23 cellular contexts compared by ENCODE assay signal in genomic region chr2:85907671-85908157, GRCh38. TPM values are rescaled to one million over a fixed set of nuclear protein-coding genes. Genes with fewer than 3 reads are reported as not detected.
A peak's percentile ranks its signal among the peaks of the same experiment; 100 is the strongest.
DNase-seq lines count a peak whose midpoint lies in the region; ATAC-seq, FAIRE-seq and TF ChIP-seq lines count a peak whose summit lies in the region.
"Had no signal": no experiment of that assay in that cellular context is flagged by ENCODE, and none has a peak within 500 bp of the region (broad histone marks: within the 10 kb centered on the region; RNA-seq: fewer than 3 reads in every experiment).

No MANE protein-coding gene starts in this region.

- TF ChIP-seq POLR2A in thyroid gland (IDR thresholded peaks at IDR 0.05) = no peak

- H2AFZ ChIP-seq in astrocyte (ENCODE audit: low read depth, low read length) = no peak overlapping the region
- H2AFZ ChIP-seq in MM.1S (ENCODE audit: low read length) = no peak overlapping the region

- no peaks in the 10 kb centered on the region for H3F3A ChIP-seq in MM.1S (ENCODE audit: insufficient read depth, low read length)

- POLR2A ChIA-PET in activated CD8-positive, alpha-beta T cell treated with anti-CD3 and anti-CD28 coated beads for 36 hours (lab: Charles Lee) = no interaction called here
- POLR2A ChIA-PET in activated CD8-positive, alpha-beta T cell treated with anti-CD3 and anti-CD28 coated beads, Interleukin-2, amount 10 ng/mL, durations not matched to agents 7 days and 5 days (lab: Charles Lee) = no interaction called here

- H3K9me3 ChIP-seq in astrocyte (ENCODE audit: insufficient read depth, low read depth, low read length) (no peaks in the 10 kb centered on the region), thyroid gland (no peaks in the 10 kb centered on the region), MM.1S (replicated peaks; ENCODE audit: insufficient read depth, low read length) (no peaks in the 10 kb centered on the region)
- H3K9me3 ChIP-seq: BLaER1 treated with 17β-estradiol and CSF1 and Interleukin-3, amounts not matched to agents 10 nM and 100 nM; body of pancreas; thoracic aorta had no signal

- no peaks in the 10 kb centered on the region for H3K36me3 Mint-ChIP-seq in activated CD8-positive, alpha-beta T cell treated with anti-CD3 and anti-CD28 coated beads for 36 hours (ENCODE audit: low read depth)
- no peaks in the 10 kb centered on the region for H3K36me3 Mint-ChIP-seq in activated CD8-positive, alpha-beta T cell treated with anti-CD3 and anti-CD28 coated beads, Interleukin-2, amount 10 ng/mL, durations not matched to agents 7 days and 5 days (ENCODE audit: low read depth)
- H3K36me3 Mint-ChIP-seq in astrocyte (ENCODE audit: low read depth, unreplicated experiment) = no peaks in the 10 kb centered on the region
- H3K36me3 Mint-ChIP-seq: activated naive CD4-positive, alpha-beta T cell treated with anti-CD3 and anti-CD28 coated beads, Interleukin-2, amount 10 ng/mL, durations not matched to agents 7 days and 5 days; natural killer cell treated with Interleukin-12 subunit alpha and Interleukin-12 subunit beta and Interleukin-15 and Interleukin-18, amount 100 ng/mL, for 72 hours; T-cell had no signal

- peak; percentile 83 for ATAC-seq in activated CD8-positive, alpha-beta T cell treated with anti-CD3 and anti-CD28 coated beads for 36 hours
- ATAC-seq in activated CD8-positive, alpha-beta T cell treated with anti-CD3 and anti-CD28 coated beads, Interleukin-2, amount 10 ng/mL, durations not matched to agents 7 days and 5 days = no peak
- ATAC-seq in GM18517 (IDR thresholded peaks at IDR 0.05; ENCODE audit: unreplicated experiment) = no peak
- ATAC-seq: activated T-cell treated with anti-CD3 and anti-CD28 coated beads, Interleukin-2, amount 50 U/mL, for 4 hours; body of pancreas; natural killer cell treated with Interleukin-12 subunit alpha and Interleukin-12 subunit beta and Interleukin-15 and Interleukin-18, amount 100 ng/mL, for 72 hours; T-cell had no signal

- H4K20me1 ChIP-seq in astrocyte (ENCODE audit: insufficient read depth, low read length) = no peaks in the 10 kb centered on the region
- H4K20me1 ChIP-seq in MM.1S (ENCODE audit: insufficient read depth, low read length) = no peaks in the 10 kb centered on the region
- H4K20me1 ChIP-seq: BLaER1 treated with 17β-estradiol and CSF1 and Interleukin-3, amounts not matched to agents 10 nM and 100 nM had no signal

- no peak for TF ChIP-seq CTCF in activated CD8-positive, alpha-beta T cell treated with anti-CD3 and anti-CD28 coated beads for 36 hours (IDR thresholded peaks at IDR 0.05)
- TF ChIP-seq CTCF in astrocyte (IDR thresholded peaks at IDR 0.05; ENCODE audit: insufficient read depth, low read depth, low read length) = no peak
- TF ChIP-seq CTCF in foreskin fibroblast (IDR thresholded peaks at IDR 0.05; ENCODE audit: low read depth, low read length) = no peak
- no peak for TF ChIP-seq CTCF in thyroid gland (IDR thresholded peaks at IDR 0.05)
- TF ChIP-seq CTCF in MM.1S (IDR thresholded peaks at IDR 0.05; ENCODE audit: low read length) = no peak

- H3K4me1 Mint-ChIP-seq in activated CD8-positive, alpha-beta T cell treated with anti-CD3 and anti-CD28 coated beads for 36 hours (ENCODE audit: low read depth) = peaks cover 7% of the 10 kb centered on the region
- peaks cover 2% of the 10 kb centered on the region for H3K4me1 Mint-ChIP-seq in activated CD8-positive, alpha-beta T cell treated with anti-CD3 and anti-CD28 coated beads, Interleukin-2, amount 10 ng/mL, durations not matched to agents 7 days and 5 days (ENCODE audit: low read depth)
- H3K4me1 Mint-ChIP-seq in astrocyte (ENCODE audit: low read depth, unreplicated experiment) = peaks cover 18% of the 10 kb centered on the region
- H3K4me1 Mint-ChIP-seq: activated CD4-positive, alpha-beta memory T cell treated with anti-CD3 and anti-CD28 coated beads, Interleukin-2, amount 10 ng/mL, durations not matched to agents 7 days and 5 days; activated naive CD4-positive, alpha-beta T cell treated with anti-CD3 and anti-CD28 coated beads, Interleukin-2, amount 10 ng/mL, durations not matched to agents 7 days and 5 days; T-cell had no signal

- intact Hi-C loops in activated CD8-positive, alpha-beta T cell treated with anti-CD3 and anti-CD28 coated beads for 36 hours (cut with micrococcal nuclease) = no loop called here
- intact Hi-C loops in thyroid gland (cut with DNase I) = loop anchor here (10.0 kb wide), 1 partner anchor 87 kb away; no protein-coding TSS in a partner anchor

- H3K4me2 ChIP-seq in astrocyte (ENCODE audit: low read length) (no peak overlapping the region), MM.1S (ENCODE audit: low read depth, low read length) (no peak overlapping the region)

- no peaks in the 10 kb centered on the region for H3K27me3 Mint-ChIP-seq in activated CD8-positive, alpha-beta T cell treated with anti-CD3 and anti-CD28 coated beads for 36 hours
- H3K27me3 Mint-ChIP-seq in activated CD8-positive, alpha-beta T cell treated with anti-CD3 and anti-CD28 coated beads, Interleukin-2, amount 10 ng/mL, durations not matched to agents 7 days and 5 days (ENCODE audit: low read depth) = no peaks in the 10 kb centered on the region
- peaks cover 6% of the 10 kb centered on the region for H3K27me3 Mint-ChIP-seq in astrocyte (ENCODE audit: low read depth, unreplicated experiment)
- H3K27me3 Mint-ChIP-seq: natural killer cell treated with Interleukin-12 subunit alpha and Interleukin-12 subunit beta and Interleukin-15 and Interleukin-18, amount 100 ng/mL, for 72 hours; T-cell had no signal

- H3K79me2 ChIP-seq in astrocyte (ENCODE audit: insufficient read depth, low read length) (no peaks in the 10 kb centered on the region), MM.1S (ENCODE audit: low read length) (no peaks in the 10 kb centered on the region)

- H3K9me2 ChIP-seq in MM.1S (replicated peaks; ENCODE audit: insufficient read depth, low read length) = no peaks in the 10 kb centered on the region

- no peak overlapping the region for H3K4me3 Mint-ChIP-seq in activated CD8-positive, alpha-beta T cell treated with anti-CD3 and anti-CD28 coated beads for 36 hours
- H3K4me3 Mint-ChIP-seq in activated CD8-positive, alpha-beta T cell treated with anti-CD3 and anti-CD28 coated beads, Interleukin-2, amount 10 ng/mL, durations not matched to agents 7 days and 5 days = no peak overlapping the region
- H3K4me3 Mint-ChIP-seq in astrocyte (ENCODE audit: unreplicated experiment) = no peak overlapping the region
- H3K4me3 Mint-ChIP-seq: activated CD4-positive, alpha-beta memory T cell treated with anti-CD3 and anti-CD28 coated beads, Interleukin-2, amount 10 ng/mL, durations not matched to agents 7 days and 5 days; activated naive CD4-positive, alpha-beta T cell treated with anti-CD3 and anti-CD28 coated beads, Interleukin-2, amount 10 ng/mL, durations not matched to agents 7 days and 5 days; activated T-cell treated with anti-CD3 and anti-CD28 coated beads, Interleukin-2, amount 50 U/mL, for 4 hours; natural killer cell treated with Interleukin-12 subunit alpha and Interleukin-12 subunit beta and Interleukin-15 and Interleukin-18, amount 100 ng/mL, for 72 hours; T-cell had no signal

- no peaks in the 10 kb centered on the region for H3K9me3 Mint-ChIP-seq in activated CD8-positive, alpha-beta T cell treated with anti-CD3 and anti-CD28 coated beads for 36 hours
- no peaks in the 10 kb centered on the region for H3K9me3 Mint-ChIP-seq in activated CD8-positive, alpha-beta T cell treated with anti-CD3 and anti-CD28 coated beads, Interleukin-2, amount 10 ng/mL, durations not matched to agents 7 days and 5 days (ENCODE audit: insufficient read depth)
- H3K9me3 Mint-ChIP-seq in astrocyte (ENCODE audit: unreplicated experiment) = no peaks in the 10 kb centered on the region
- H3K9me3 Mint-ChIP-seq: activated CD4-positive, alpha-beta memory T cell treated with anti-CD3 and anti-CD28 coated beads, Interleukin-2, amount 10 ng/mL, durations not matched to agents 7 days and 5 days; activated naive CD4-positive, alpha-beta T cell treated with anti-CD3 and anti-CD28 coated beads, Interleukin-2, amount 10 ng/mL, durations not matched to agents 7 days and 5 days; activated T-cell treated with anti-CD3 and anti-CD28 coated beads, Interleukin-2, amount 50 U/mL, for 4 hours; natural killer cell treated with Interleukin-12 subunit alpha and Interleukin-12 subunit beta and Interleukin-15 and Interleukin-18, amount 100 ng/mL, for 72 hours; T-cell had no signal

- H3K27ac ChIP-seq in astrocyte (ENCODE audit: low read depth, low read length) (no peak overlapping the region), thyroid gland (peak overlapping the region in 2 of 3 donors; percentile 94 to 96), MM.1S (ENCODE audit: low read length) (no peak overlapping the region)
- H3K27ac ChIP-seq: BLaER1 treated with 17β-estradiol and CSF1 and Interleukin-3, amounts not matched to agents 10 nM and 100 nM; body of pancreas; thoracic aorta had no signal

- no peaks in the 10 kb centered on the region for H3K36me3 ChIP-seq in astrocyte (ENCODE audit: insufficient read depth, low read length)
- no peaks in the 10 kb centered on the region for H3K36me3 ChIP-seq in thyroid gland
- H3K36me3 ChIP-seq in MM.1S (replicated peaks; ENCODE audit: insufficient read depth, low read length) = no peaks in the 10 kb centered on the region
- H3K36me3 ChIP-seq: BLaER1 treated with 17β-estradiol and CSF1 and Interleukin-3, amounts not matched to agents 10 nM and 100 nM; thoracic aorta had no signal

- H3K9ac ChIP-seq in astrocyte (ENCODE audit: low read length) (no peak overlapping the region), MM.1S (ENCODE audit: low read length) (no peak overlapping the region)
- H3K9ac ChIP-seq: BLaER1 treated with 17β-estradiol and CSF1 and Interleukin-3, amounts not matched to agents 10 nM and 100 nM had no signal

- H3K27me3 ChIP-seq in astrocyte (ENCODE audit: insufficient read depth, low read length) (peaks cover 5% of the 10 kb centered on the region), thyroid gland (no peaks in the 10 kb centered on the region), MM.1S (replicated peaks; ENCODE audit: insufficient read depth, low read length) (no peaks in the 10 kb centered on the region)
- H3K27me3 ChIP-seq: BLaER1 treated with 17β-estradiol and CSF1 and Interleukin-3, amounts not matched to agents 10 nM and 100 nM; body of pancreas had no signal

- 91 to 92% methylated on average over 9 of the region's 9 CpGs for WGBS in thyroid gland, 2 donors

- peak; percentile 53 for DNase-seq in activated CD8-positive, alpha-beta T cell treated with anti-CD3 and anti-CD28 coated beads for 36 hours
- DNase-seq in activated CD8-positive, alpha-beta T cell treated with anti-CD3 and anti-CD28 coated beads, Interleukin-2, amount 10 ng/mL, durations not matched to agents 7 days and 5 days = no peak
- DNase-seq in astrocyte (ENCODE audit: low read depth) (peak; percentile 55), foreskin fibroblast (peak; percentile 45 to 61), thyroid gland (no peak), MM.1S (no peak), GDM1 (lab: John Stamatoyannopoulos, UW) (no peak)
- DNase-seq: activated CD4-positive, alpha-beta memory T cell treated with anti-CD3 and anti-CD28 coated beads, Interleukin-2, amount 10 ng/mL, durations not matched to agents 7 days and 5 days; activated naive CD4-positive, alpha-beta T cell treated with anti-CD3 and anti-CD28 coated beads, Interleukin-2, amount 10 ng/mL, durations not matched to agents 7 days and 5 days; activated T-cell treated with anti-CD3 and anti-CD28 coated beads, Interleukin-2, amount 50 U/mL, for 4 hours; body of pancreas; DMS 273 treated with DMSO at 0.1 percent for 48 hours; GOT3; mesendoderm; NCI-H1105 treated with DMSO at 0.1 percent for 48 hours; NCI-H2107; NCI-H524; SHP77; T-cell had no signal

- FAIRE-seq in astrocyte (lab: Jason Lieb, UNC) = no peak

- H3K4me3 ChIP-seq in astrocyte (ENCODE audit: insufficient read depth, low read depth, low read length) (no peak overlapping the region), foreskin fibroblast (ENCODE audit: low read depth in 1 of 2, low read length in 2 of 2) (no peak overlapping the region), thyroid gland (replicated peaks in 1 of 3) (no peak overlapping the region), MM.1S (ENCODE audit: low read length) (no peak overlapping the region)
- H3K4me3 ChIP-seq: BLaER1 treated with 17β-estradiol and CSF1 and Interleukin-3, amounts not matched to agents 10 nM and 100 nM; body of pancreas; thoracic aorta had no signal

- H3K27ac Mint-ChIP-seq in activated CD8-positive, alpha-beta T cell treated with anti-CD3 and anti-CD28 coated beads for 36 hours = peak overlapping the region; percentile 46
- H3K27ac Mint-ChIP-seq in activated CD8-positive, alpha-beta T cell treated with anti-CD3 and anti-CD28 coated beads, Interleukin-2, amount 10 ng/mL, durations not matched to agents 7 days and 5 days = no peak overlapping the region
- H3K27ac Mint-ChIP-seq in astrocyte (ENCODE audit: unreplicated experiment) = no peak overlapping the region
- H3K27ac Mint-ChIP-seq: activated CD4-positive, alpha-beta memory T cell treated with anti-CD3 and anti-CD28 coated beads, Interleukin-2, amount 10 ng/mL, durations not matched to agents 7 days and 5 days; activated naive CD4-positive, alpha-beta T cell treated with anti-CD3 and anti-CD28 coated beads, Interleukin-2, amount 10 ng/mL, durations not matched to agents 7 days and 5 days; T-cell had no signal

- CTCF ChIA-PET in activated CD8-positive, alpha-beta T cell treated with anti-CD3 and anti-CD28 coated beads for 36 hours (lab: Charles Lee) = no interaction called here
- CTCF ChIA-PET in activated CD8-positive, alpha-beta T cell treated with anti-CD3 and anti-CD28 coated beads, Interleukin-2, amount 10 ng/mL, durations not matched to agents 7 days and 5 days (lab: Charles Lee) = no interaction called here

- peaks cover 9% of the 10 kb centered on the region for H3K4me1 ChIP-seq in astrocyte (ENCODE audit: insufficient read depth, low read length)
- peaks cover 46 to 81% of the 10 kb centered on the region in 2 donors for H3K4me1 ChIP-seq in thyroid gland
- 0 out of 2 replicates have a peak, but pooled peaks cover 6% of the 10 kb centered on the region for H3K4me1 ChIP-seq in MM.1S (ENCODE audit: low read length)

RNA-seq across cellular contexts. Expression of gene ST3GAL5, which starts 18.9 kb away (rescaled TPM):
- 10 to 100 TPM; 21.1 to 21.5 TPM for total RNA-seq in activated CD8-positive, alpha-beta T cell treated with anti-CD3 and anti-CD28 coated beads for 36 hours
- total RNA-seq in activated CD8-positive, alpha-beta T cell treated with anti-CD3 and anti-CD28 coated beads, Interleukin-2, amount 10 ng/mL, durations not matched to agents 7 days and 5 days = 10 to 100 TPM; 43.4 to 46.7 TPM
- total RNA-seq in astrocyte (20.0 and 28.2 TPM in 2 replicates), thyroid gland (100 to 1,000 TPM; 139 to 199 (median 156) TPM)

Comparison
In these comparisons a context has a peak if more than half of its experiments do, and no peak if none do; other contexts are left out.
1. DNase-seq: peak in activated CD8-positive, alpha-beta T cell treated with anti-CD3 and anti-CD28 coated beads for 36 hours (single experiment), astrocyte (single experiment) and foreskin fibroblast (2 of 2); none in activated CD8-positive, alpha-beta T cell treated with anti-CD3 and anti-CD28 coated beads, Interleukin-2, amount 10 ng/mL, durations not matched to agents 7 days and 5 days (single experiment), thyroid gland (0 of 2), MM.1S (single experiment) and GDM1 (single experiment).
2. H3K27ac ChIP-seq: peak in thyroid gland (2 of 3); none in astrocyte (single experiment) and MM.1S (single experiment).